In genomic region chr2:98944786-98945185, GRCh38 we compare ENCODE assay signal across 30 cellular contexts. TPM values are rescaled to one million over a fixed set of nuclear protein-coding genes. Genes with fewer than 3 reads are reported as not detected.
A peak's percentile ranks its signal among the peaks of the same experiment; 100 is the strongest.
DNase-seq lines count a peak whose midpoint lies in the region; ATAC-seq, FAIRE-seq and TF ChIP-seq lines count a peak whose summit lies in the region.
"Had no signal": no experiment of that assay in that cellular context is flagged by ENCODE, and none has a peak within 500 bp of the region (broad histone marks: within the 10 kb centered on the region; RNA-seq: fewer than 3 reads in every experiment).

No MANE protein-coding gene starts in this region.

- H3K27ac Mint-ChIP-seq in MCF 10A (ENCODE audit: low read depth, unreplicated experiment): no peak overlapping the region
- no peak overlapping the region for H3K27ac Mint-ChIP-seq in natural killer cell treated with Interleukin-12 subunit alpha and Interleukin-12 subunit beta and Interleukin-15 and Interleukin-18, amount 100 ng/mL, for 72 hours
- H3K27ac Mint-ChIP-seq: naive B cell; stimulated activated naive CD8-positive, alpha-beta T cell treated with anti-CD3 and anti-CD28 coated beads, Interleukin-15, Interleukin-2, amounts not matched to agents 100 ng/mL and 50 ng/mL, for 24 hours; T-cell; type B pancreatic cell had no signal

- BruUV-seq in MCF 10A (replicated peaks; lab: Mats Ljungman, UMichigan): no TSS peak

- TF ChIP-seq CTCF in MCF 10A (IDR thresholded peaks at IDR 0.05; ENCODE audit: unreplicated experiment) (no peak), BE2C (IDR thresholded peaks at IDR 0.05; ENCODE audit: low read depth, low read length) (no peak)

- H3K4me1 Mint-ChIP-seq in MCF 10A (ENCODE audit: insufficient read depth, unreplicated experiment): peaks cover 7% of the 10 kb centered on the region
- H3K4me1 Mint-ChIP-seq in natural killer cell treated with Interleukin-12 subunit alpha and Interleukin-12 subunit beta and Interleukin-15 and Interleukin-18, amount 100 ng/mL, for 72 hours (ENCODE audit: low read depth in 2 of 2): no peaks in the 10 kb centered on the region
- H3K4me1 Mint-ChIP-seq: naive B cell, T-cell had no signal

- no peaks in the 10 kb centered on the region for H3K9me3 ChIP-seq in BE2C
- H3K9me3 ChIP-seq: ascending aorta, Caco-2, colonic mucosa had no signal

- no peaks in the 10 kb centered on the region for H3K36me3 ChIP-seq in BE2C
- H3K36me3 ChIP-seq: ascending aorta, colonic mucosa had no signal

- peaks cover 4% of the 10 kb centered on the region for H3K36me3 Mint-ChIP-seq in MCF 10A (ENCODE audit: insufficient read depth, unreplicated experiment)
- no peaks in the 10 kb centered on the region for H3K36me3 Mint-ChIP-seq in natural killer cell treated with Interleukin-12 subunit alpha and Interleukin-12 subunit beta and Interleukin-15 and Interleukin-18, amount 100 ng/mL, for 72 hours
- H3K36me3 Mint-ChIP-seq: T-cell, type B pancreatic cell had no signal

- no peaks in the 10 kb centered on the region for H3K27me3 Mint-ChIP-seq in MCF 10A (ENCODE audit: insufficient read depth, unreplicated experiment)
- peaks cover 8 to 26% of the 10 kb centered on the region in 2 donors for H3K27me3 Mint-ChIP-seq in natural killer cell treated with Interleukin-12 subunit alpha and Interleukin-12 subunit beta and Interleukin-15 and Interleukin-18, amount 100 ng/mL, for 72 hours

- DNase-seq in H4 (ENCODE audit: low spot score) (peak; percentile 16), MCF 10A (ENCODE audit: unreplicated experiment) (peak; percentile 21), iris pigment epithelial cell (ENCODE audit: low read depth) (peak; percentile 50), urothelium cell line (ENCODE audit: low spot score) (peak; percentile 58), BE2C (no peak)
- DNase-seq in natural killer cell treated with Interleukin-12 subunit alpha and Interleukin-12 subunit beta and Interleukin-15 and Interleukin-18, amount 100 ng/mL, for 72 hours (ENCODE audit: low spot score): no peak
- DNase-seq: activated CD8-positive, alpha-beta memory T cell treated with anti-CD3 and anti-CD28 coated beads for 24 hours; activated naive CD4-positive, alpha-beta T cell treated with Interleukin-2 at 50 U/mL for 16 hours; activated T-cell treated with anti-CD3 and anti-CD28 coated beads, Interleukin-2, amount 50 U/mL, for 4 hours; Caco-2; colonic mucosa; islet precursor cell; KBM-7; MV-4-11; naive B cell; NCI-H1694; NCI-H2227 treated with DMSO at 0.1 percent for 48 hours; NCI-H82; SHP77 treated with DMSO at 0.1 percent for 48 hours; T-cell had no signal

- no peaks in the 10 kb centered on the region for H3K9me3 Mint-ChIP-seq in MCF 10A (ENCODE audit: unreplicated experiment)
- no peaks in the 10 kb centered on the region for H3K9me3 Mint-ChIP-seq in natural killer cell treated with Interleukin-12 subunit alpha and Interleukin-12 subunit beta and Interleukin-15 and Interleukin-18, amount 100 ng/mL, for 72 hours
- H3K9me3 Mint-ChIP-seq: activated T-cell treated with anti-CD3 and anti-CD28 coated beads, Interleukin-2, amount 50 U/mL, for 4 hours; naive B cell; stimulated activated naive CD8-positive, alpha-beta T cell treated with anti-CD3 and anti-CD28 coated beads, Interleukin-15, Interleukin-2, amounts not matched to agents 100 ng/mL and 50 ng/mL, for 24 hours; type B pancreatic cell had no signal

- no peak for FAIRE-seq in urothelium cell line (lab: Jason Lieb, UNC)
- FAIRE-seq: GM18507, TTC549 had no signal

- POLR2A ChIA-PET in MCF 10A (lab: Yijun Ruan, JAX): no interaction called here

- intact Hi-C loops in MCF 10A (cut with micrococcal nuclease): no loop called here

- H3K27me3 ChIP-seq in BE2C: no peaks in the 10 kb centered on the region
- H3K27me3 ChIP-seq: ascending aorta, colonic mucosa, hepatocyte had no signal

- CTCF ChIA-PET in MCF 10A (lab: Yijun Ruan, JAX): no interaction called here

- H3K4me1 ChIP-seq in BE2C: no peaks in the 10 kb centered on the region
- H3K4me1 ChIP-seq: ascending aorta, Caco-2, colonic mucosa, parathyroid adenoma had no signal

- H3K4me3 Mint-ChIP-seq in MCF 10A (ENCODE audit: unreplicated experiment): no peak overlapping the region
- H3K4me3 Mint-ChIP-seq in natural killer cell treated with Interleukin-12 subunit alpha and Interleukin-12 subunit beta and Interleukin-15 and Interleukin-18, amount 100 ng/mL, for 72 hours: no peak overlapping the region
- H3K4me3 Mint-ChIP-seq: activated T-cell treated with anti-CD3 and anti-CD28 coated beads, Interleukin-2, amount 50 U/mL, for 4 hours; naive B cell; stimulated activated naive CD8-positive, alpha-beta T cell treated with anti-CD3 and anti-CD28 coated beads, Interleukin-15, Interleukin-2, amounts not matched to agents 100 ng/mL and 50 ng/mL, for 24 hours; T-cell; type B pancreatic cell had no signal

- ATAC-seq in natural killer cell treated with Interleukin-12 subunit alpha and Interleukin-12 subunit beta and Interleukin-15 and Interleukin-18, amount 100 ng/mL, for 72 hours: no peak
- ATAC-seq in GM19351 (IDR thresholded peaks at IDR 0.05; ENCODE audit: unreplicated experiment): no peak
- ATAC-seq: activated T-cell treated with anti-CD3 and anti-CD28 coated beads, Interleukin-2, amount 50 U/mL, for 4 hours; T-cell had no signal

- H3K4me3 ChIP-seq in BE2C (ENCODE audit: low read depth, low read length): no peak overlapping the region
- H3K4me3 ChIP-seq: ascending aorta, colonic mucosa, hepatocyte had no signal

RNA-seq across cellular contexts. Expression of gene CRACDL, which starts 8.8 kb away (rescaled TPM):
- 0.08 TPM in 1 of 2 replicates, not detected in the other for total RNA-seq in H4 (2014; rRNA removed; shearing (Covaris generic))
- 12.9 and 13.0 TPM in 2 replicates for total RNA-seq in MCF 10A (2022)
- under 1 TPM in 1 of 2 donors, not detected in 1; 0.22 TPM for total RNA-seq in natural killer cell treated with Interleukin-12 subunit alpha and Interleukin-12 subunit beta and Interleukin-15 and Interleukin-18, amount 100 ng/mL, for 72 hours
- polyA plus RNA-seq in BE2C (2012; ENCODE audit: insufficient read depth, insufficient read length, low read depth): not detected
- total RNA-seq: fibroblast of villous mesenchyme had no signal
- polyA plus RNA-seq: BJ had no signal

Comparison
In these comparisons a context has a peak if more than half of its experiments do, and no peak if none do; other contexts are left out.
1. DNase-seq: peak in H4 (single experiment), MCF 10A (single experiment), iris pigment epithelial cell (single experiment) and urothelium cell line (single experiment); none in natural killer cell treated with Interleukin-12 subunit alpha and Interleukin-12 subunit beta and Interleukin-15 and Interleukin-18, amount 100 ng/mL, for 72 hours (single experiment) and BE2C (single experiment).
2. RNA of gene CRACDL, which starts 8.8 kb away (total RNA-seq): 12.9 to 13.0 TPM in MCF 10A; 0.22 TPM in natural killer cell treated with Interleukin-12 subunit alpha and Interleukin-12 subunit beta and Interleukin-15 and Interleukin-18, amount 100 ng/mL, for 72 hours and 0.08 TPM in H4; every median in the first group is over 10 times any median in the second.